In the genomic region with DNA sequence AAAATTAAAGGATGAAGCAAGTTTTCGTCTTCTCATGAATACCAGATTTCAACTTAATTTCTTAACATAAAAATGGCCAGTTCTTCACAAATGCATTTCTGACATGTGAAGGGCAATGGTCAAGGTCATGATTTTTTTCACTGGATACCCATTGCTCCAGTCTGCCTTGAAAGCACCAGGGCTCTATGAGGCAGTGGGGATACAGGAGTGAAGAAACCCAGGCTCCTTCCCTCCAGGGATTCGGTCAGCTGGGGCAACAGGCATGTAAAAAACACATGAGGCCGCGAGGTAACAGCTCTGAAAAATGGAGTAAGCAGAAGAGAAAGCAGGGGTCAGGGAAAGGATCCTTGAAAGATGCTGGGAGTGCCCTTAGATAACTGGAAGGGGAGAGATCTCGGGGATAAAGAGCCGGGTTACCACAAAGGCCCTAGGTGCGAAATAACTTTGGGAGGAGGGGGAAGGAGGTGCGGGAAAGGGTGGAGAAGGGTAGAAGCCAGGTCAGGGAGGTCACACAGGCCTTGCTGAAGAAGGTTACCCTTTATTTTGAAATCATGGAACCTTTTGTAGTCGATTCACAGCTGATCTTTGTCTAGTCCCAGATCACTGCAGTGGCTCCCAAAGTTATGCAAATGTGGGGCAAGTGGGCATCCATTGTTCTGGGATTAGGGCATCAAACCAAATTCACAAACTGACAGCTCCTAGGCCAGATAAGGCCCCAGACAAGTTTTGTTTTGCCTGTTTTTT, we compare ENCODE assay signal across 8 cellular contexts. TPM values are rescaled to one million over a fixed set of nuclear protein-coding genes. Genes with fewer than 3 reads are reported as not detected.
DNase-seq lines count a peak whose midpoint lies in the region; ATAC-seq and TF ChIP-seq lines count a peak whose summit lies in the region.

No MANE protein-coding gene starts in this region.

- H3K9ac ChIP-seq in colonic mucosa (ENCODE audit: low read depth in 2 of 2, low read length in 2 of 2) = peak overlapping the region in 1 of 2 donors; percentile 76

- H3K36me3 ChIP-seq in left ventricle myocardium inferior (no peaks in the 10 kb centered on the region), colonic mucosa (no peaks in the 10 kb centered on the region), vagina (no peaks in the 10 kb centered on the region)

- intact Hi-C loops in left ventricle myocardium inferior (cut with micrococcal nuclease) = loop anchor here (5.0 to 10.0 kb wide), 2 partner anchors 110 to 163 kb away; no protein-coding TSS in a partner anchor
- intact Hi-C loops in left ventricle myocardium superior (cut with micrococcal nuclease) = loop anchor here (5.0 kb wide), 1 partner anchor 170 kb away; no protein-coding TSS in a partner anchor
- intact Hi-C loops in colonic mucosa (cut with DNase I) = loop anchor here (10.0 kb wide), 1 partner anchor 173 kb away; no protein-coding TSS in a partner anchor
- intact Hi-C loops in vagina (cut with DNase I) = loop anchor here (10.0 kb wide), 2 partner anchors 173 to 383 kb away; a partner anchor contains a TSS

- no peak for TF ChIP-seq POLR2A in vagina (IDR thresholded peaks at IDR 0.05)

- no peak overlapping the region for H3K27ac Mint-ChIP-seq in naive B cell

- TF ChIP-seq CTCF in left ventricle myocardium inferior (IDR thresholded peaks at IDR 0.05; ENCODE audit: borderline replicate concordance) = no peak
- no peak for TF ChIP-seq CTCF in colonic mucosa (IDR thresholded peaks at IDR 0.05)
- TF ChIP-seq CTCF in vagina (IDR thresholded peaks at IDR 0.05) = no peak

- H3K27me3 ChIP-seq in left ventricle myocardium inferior (ENCODE audit: low read depth) (no peaks in the 10 kb centered on the region), colonic mucosa (no peaks in the 10 kb centered on the region), vagina (no peaks in the 10 kb centered on the region)

- peaks cover 0 to 1% (median 0%) of the 10 kb centered on the region in 7 donors for H3K9me3 Mint-ChIP-seq in naive B cell

- peaks cover 21 to 28% (median 23%) of the 10 kb centered on the region in 3 donors for H3K4me1 Mint-ChIP-seq in naive B cell

- H3K27ac ChIP-seq in left ventricle myocardium inferior (replicated peaks) = peak overlapping the region; percentile 99
- H3K27ac ChIP-seq in colonic mucosa = peak overlapping the region; percentile 95
- H3K27ac ChIP-seq in vagina = peak overlapping the region; percentile 94

- peak overlapping the region in 7 of 8 donors; percentile 95 to 97 (median 95) for H3K4me3 Mint-ChIP-seq in naive B cell

- DNase-seq in left ventricle myocardium inferior (no peak), left ventricle myocardium superior (no peak), colonic mucosa (no peak), naive B cell (no peak), vagina (ENCODE audit: extremely low spot score in 2 of 2) (no peak)

- H3K4me1 ChIP-seq in left ventricle myocardium inferior = peaks cover 33% of the 10 kb centered on the region
- no peaks in the 10 kb centered on the region for H3K4me1 ChIP-seq in colonic mucosa
- peaks cover 16% of the 10 kb centered on the region for H3K4me1 ChIP-seq in vagina

- H3K27me3 Mint-ChIP-seq in naive B cell = peaks cover 37 to 58% (median 55%) of the 10 kb centered on the region in 3 donors

- H3K9me3 ChIP-seq in left ventricle myocardium inferior (replicated peaks) = no peaks in the 10 kb centered on the region
- no peaks in the 10 kb centered on the region for H3K9me3 ChIP-seq in colonic mucosa
- no peaks in the 10 kb centered on the region for H3K9me3 ChIP-seq in vagina

- ATAC-seq in left ventricle myocardium superior = no peak
- ATAC-seq in naive B cell (ENCODE audit: low read depth in 2 of 2) = no peak
- ATAC-seq in HG03354 (IDR thresholded peaks at IDR 0.05; ENCODE audit: poor library complexity, severe bottlenecking, unreplicated experiment) = no peak
- ATAC-seq in HG03095 (IDR thresholded peaks at IDR 0.05; ENCODE audit: unreplicated experiment) = no peak
- no peak for ATAC-seq in HG02759 (IDR thresholded peaks at IDR 0.05; ENCODE audit: unreplicated experiment)

- H3K4me3 ChIP-seq in left ventricle myocardium inferior = peak overlapping the region; percentile 82
- no peak overlapping the region for H3K4me3 ChIP-seq in colonic mucosa
- no peak overlapping the region for H3K4me3 ChIP-seq in vagina

- H3K36me3 Mint-ChIP-seq in naive B cell = no peaks in the 10 kb centered on the region

RNA-seq across cellular contexts. Expression of a gene that starts 5.2 kb away (rescaled TPM):
- 18.9 TPM for total RNA-seq in left ventricle myocardium inferior
- 12.8 TPM for total RNA-seq in left ventricle myocardium superior
- 10 to 100 TPM; 36.9 to 47.8 TPM for total RNA-seq in colonic mucosa
- polyA plus RNA-seq in naive B cell (ENCODE audit: low read depth in 6 of 6) = 1 to 10 TPM in 3 of 6 donors, under 1 TPM in 2, not detected in 1; 0.16 to 2.4 (median 1.5) TPM
- total RNA-seq in vagina = 18.4 TPM
